Comparison of ENCODE assay signal across 1 cellular context in the genomic region with DNA sequence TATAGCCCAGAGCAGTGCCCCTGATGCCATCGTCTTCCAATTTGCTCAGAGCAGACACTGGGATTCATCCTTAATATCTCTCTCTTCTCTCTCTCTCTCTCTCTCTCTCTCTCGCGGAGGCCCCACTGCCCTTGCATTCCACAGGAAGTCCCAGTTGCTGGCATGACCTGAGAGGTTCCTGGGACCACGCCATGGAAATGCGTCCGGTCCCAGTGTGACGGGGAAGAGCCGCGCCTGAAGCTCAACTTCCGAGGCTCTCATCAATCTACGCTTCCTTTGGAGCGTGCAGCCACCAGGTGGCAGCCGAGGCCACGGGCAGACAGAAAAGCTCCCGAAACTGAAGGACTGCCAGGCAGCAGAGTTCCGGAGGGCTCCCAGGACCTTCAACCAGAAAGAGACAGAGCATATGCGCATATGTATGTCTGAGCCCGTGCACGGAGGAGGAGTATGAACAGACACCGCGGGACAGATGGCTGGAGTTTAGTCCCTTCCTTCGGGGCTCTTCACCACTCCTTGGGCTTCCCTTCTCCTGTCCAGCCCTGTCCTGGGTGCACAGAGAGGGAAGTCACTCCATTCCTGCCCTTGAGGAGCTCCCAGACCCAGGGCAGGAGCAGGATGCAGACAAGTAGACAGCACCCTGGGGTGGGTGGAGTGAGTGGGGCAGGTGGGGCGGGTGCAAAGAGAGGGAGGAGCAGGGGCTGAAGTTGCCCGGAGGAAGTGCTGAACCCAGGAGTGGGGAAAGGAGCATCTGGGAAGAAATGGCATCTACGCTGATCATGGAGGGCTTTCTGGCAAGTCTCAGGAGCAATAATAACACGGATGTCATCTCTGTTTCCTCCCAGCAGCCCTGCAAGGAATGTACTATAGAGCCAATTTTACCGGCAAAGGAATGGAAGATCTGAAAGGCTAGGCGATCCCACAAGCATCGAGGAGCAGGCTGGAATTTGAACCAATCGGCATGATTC.
A peak's percentile ranks its signal among the peaks of the same experiment; 100 is the strongest.
TF ChIP-seq lines count a peak whose summit lies in the region.

No MANE protein-coding gene starts in this region.

TF ChIP-seq in GM23338, 12 proteins besides CTCF, POLR2A, EP300 and RAD21:
- TF ChIP-seq CREB1 (CRISPR knock-in tag; IDR thresholded peaks at IDR 0.05; ENCODE audit: low read depth) (peak; percentile 99), ZNF462 (CRISPR knock-in tag; IDR thresholded peaks at IDR 0.05) (no peak)
- TF ChIP-seq, protein P1, sequence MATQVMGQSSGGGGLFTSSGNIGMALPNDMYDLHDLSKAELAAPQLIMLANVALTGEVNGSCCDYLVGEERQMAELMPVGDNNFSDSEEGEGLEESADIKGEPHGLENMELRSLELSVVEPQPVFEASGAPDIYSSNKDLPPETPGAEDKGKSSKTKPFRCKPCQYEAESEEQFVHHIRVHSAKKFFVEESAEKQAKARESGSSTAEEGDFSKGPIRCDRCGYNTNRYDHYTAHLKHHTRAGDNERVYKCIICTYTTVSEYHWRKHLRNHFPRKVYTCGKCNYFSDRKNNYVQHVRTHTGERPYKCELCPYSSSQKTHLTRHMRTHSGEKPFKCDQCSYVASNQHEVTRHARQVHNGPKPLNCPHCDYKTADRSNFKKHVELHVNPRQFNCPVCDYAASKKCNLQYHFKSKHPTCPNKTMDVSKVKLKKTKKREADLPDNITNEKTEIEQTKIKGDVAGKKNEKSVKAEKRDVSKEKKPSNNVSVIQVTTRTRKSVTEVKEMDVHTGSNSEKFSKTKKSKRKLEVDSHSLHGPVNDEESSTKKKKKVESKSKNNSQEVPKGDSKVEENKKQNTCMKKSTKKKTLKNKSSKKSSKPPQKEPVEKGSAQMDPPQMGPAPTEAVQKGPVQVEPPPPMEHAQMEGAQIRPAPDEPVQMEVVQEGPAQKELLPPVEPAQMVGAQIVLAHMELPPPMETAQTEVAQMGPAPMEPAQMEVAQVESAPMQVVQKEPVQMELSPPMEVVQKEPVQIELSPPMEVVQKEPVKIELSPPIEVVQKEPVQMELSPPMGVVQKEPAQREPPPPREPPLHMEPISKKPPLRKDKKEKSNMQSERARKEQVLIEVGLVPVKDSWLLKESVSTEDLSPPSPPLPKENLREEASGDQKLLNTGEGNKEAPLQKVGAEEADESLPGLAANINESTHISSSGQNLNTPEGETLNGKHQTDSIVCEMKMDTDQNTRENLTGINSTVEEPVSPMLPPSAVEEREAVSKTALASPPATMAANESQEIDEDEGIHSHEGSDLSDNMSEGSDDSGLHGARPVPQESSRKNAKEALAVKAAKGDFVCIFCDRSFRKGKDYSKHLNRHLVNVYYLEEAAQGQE (IDR thresholded peaks at IDR 0.05; ENCODE audit: unreplicated experiment), result no peak
